29 cellular contexts compared by ENCODE assay signal in the genomic region with DNA sequence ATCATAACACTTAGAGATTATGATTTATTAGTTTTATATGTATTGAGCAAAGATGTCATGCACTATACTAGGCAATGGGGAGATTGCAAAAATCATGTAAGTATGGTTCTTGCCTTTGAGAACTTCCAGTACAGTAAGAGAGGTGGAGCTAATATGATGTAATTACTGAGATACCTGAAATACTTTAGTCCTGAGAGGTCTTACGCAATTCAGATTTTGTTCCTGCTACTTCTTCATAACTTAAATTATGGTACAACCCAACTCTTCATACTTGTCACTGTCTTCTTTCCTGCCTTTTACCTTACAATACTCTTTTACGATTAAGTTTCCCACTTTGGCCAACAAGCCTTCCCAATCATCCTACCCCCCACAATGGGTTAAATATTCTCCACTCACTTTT.
"Had no signal": no experiment of that assay in that cellular context is flagged by ENCODE, and none has a peak within 500 bp of the region (broad histone marks: within the 10 kb centered on the region; RNA-seq: fewer than 3 reads in every experiment).

No MANE protein-coding gene starts in this region.

- ATAC-seq: activated CD8-positive, alpha-beta memory T cell treated with anti-CD3 and anti-CD28 coated beads, Interleukin-2, amount 10 ng/mL, durations not matched to agents 7 days and 5 days; activated T-cell treated with anti-CD3 and anti-CD28 coated beads, Interleukin-2, amount 50 U/mL, for 72 hours; activated T-helper 17 cell treated with anti-CD3 and anti-CD28 coated beads, Interleukin-2, amount 50 U/mL, for 72 hours; PC-3 had no signal

- H3K4me3 ChIP-seq: ascending aorta, Peyer's patch, SJCRH30, SK-N-MC had no signal

- DNase-seq: activated CD4-positive, alpha-beta memory T cell treated with anti-CD3 and anti-CD28 coated beads, Interleukin-2, amount 10 ng/mL, durations not matched to agents 7 days and 5 days; activated CD4-positive, alpha-beta T cell treated with anti-CD3 and anti-CD28 coated beads for 1 hour; activated CD4-positive, alpha-beta T cell treated with anti-CD3 and anti-CD28 coated beads for 48 hours; activated CD4-positive, CD25-positive, alpha-beta regulatory T cell; activated CD8-positive, alpha-beta memory T cell treated with anti-CD3 and anti-CD28 coated beads for 24 hours; activated CD8-positive, alpha-beta memory T cell treated with anti-CD3 and anti-CD28 coated beads, Interleukin-2, amount 10 ng/mL, durations not matched to agents 7 days and 5 days; activated CD8-positive, alpha-beta memory T cell treated with anti-CD3 and anti-CD28 coated beads, Interleukin-2, amount 50 U/mL, for 48 hours; activated effector memory CD4-positive, alpha-beta T cell treated with anti-CD3 and anti-CD28 coated beads, Interleukin-2, amount 50 U/mL, for 16 hours; activated naive CD4-positive, alpha-beta T cell; activated naive CD4-positive, alpha-beta T cell treated with anti-CD3 and anti-CD28 coated beads, Interleukin-2, amount 50 U/mL, for 16 hours; activated naive CD8-positive, alpha-beta T cell treated with anti-CD3 and anti-CD28 coated beads for 36 hours; activated T-cell treated with anti-CD3 and anti-CD28 coated beads, Interleukin-2, amount 50 U/mL, for 72 hours; amygdala; NCI-H1105; NCI-H1417 treated with DMSO at 0.1 percent for 48 hours; NCI-H1930; NCI-H2081 treated with DMSO at 0.1 percent for 48 hours; NCI-H345; NCI-H524 treated with DMSO at 0.1 percent for 48 hours; PC-3; Peyer's patch; Right ventricle myocardium superior; RPMI8226; SJCRH30; T1000; WERI-Rb-1 had no signal

- H3K27ac ChIP-seq: ascending aorta, Peyer's patch, SJCRH30, SK-N-MC, WERI-Rb-1 had no signal

- H3K36me3 ChIP-seq: ascending aorta, Peyer's patch, SJCRH30, WERI-Rb-1 had no signal

- H3K27me3 ChIP-seq: ascending aorta, Peyer's patch, SJCRH30 had no signal

- H3K9me3 ChIP-seq: ascending aorta, Peyer's patch, SJCRH30 had no signal

- H3K4me1 ChIP-seq: ascending aorta, Peyer's patch, SJCRH30 had no signal
